ENCODE assay signal across 11 cellular contexts in genomic region chr12:122909442-122910288, GRCh38. TPM values are rescaled to one million over a fixed set of nuclear protein-coding genes. Genes with fewer than 3 reads are reported as not detected.
DNase-seq lines count a peak whose midpoint lies in the region; ATAC-seq and TF ChIP-seq lines count a peak whose summit lies in the region.
"Had no signal": no experiment of that assay in that cellular context is flagged by ENCODE, and none has a peak within 500 bp of the region (broad histone marks: within the 10 kb centered on the region; RNA-seq: fewer than 3 reads in every experiment).

No MANE protein-coding gene starts in this region.

- POLR2A ChIA-PET in activated CD4-positive, alpha-beta T cell treated with anti-CD3 and anti-CD28 coated beads for 36 hours (lab: Charles Lee) = interaction anchor here (0.6 kb wide), 1 partner anchor 18 kb away, joined by 7 read pairs; no protein-coding TSS in a partner anchor

- no peaks in the 10 kb centered on the region for H3K4me1 ChIP-seq in H9 (ENCODE audit: insufficient read depth, low read length)
- H3K4me1 ChIP-seq in left lung = peaks cover 0 to 5% of the 10 kb centered on the region in 2 donors
- H3K4me1 ChIP-seq: uterus had no signal

- CTCF ChIA-PET in activated CD4-positive, alpha-beta T cell treated with anti-CD3 and anti-CD28 coated beads for 36 hours (lab: Charles Lee) = no interaction called here

- no peaks in the 10 kb centered on the region for H3K23me2 ChIP-seq in H9 (ENCODE audit: insufficient read length, low read depth, low read length, poor library complexity, severe bottlenecking)

- H4K91ac ChIP-seq in H9 (ENCODE audit: insufficient read length, low read depth, low read length) = no peak overlapping the region

- no peak overlapping the region for H2BK20ac ChIP-seq in H9 (ENCODE audit: low read depth, low read length, poor library complexity, severe bottlenecking)

- H3K14ac ChIP-seq in H9 (ENCODE audit: insufficient read depth, low read length) = no peak overlapping the region; the same call in 1 of the 2 replicates

- peaks cover 34% of the 10 kb centered on the region for H3K27me3 Mint-ChIP-seq in H9 (ENCODE audit: low read depth)
- no peaks in the 10 kb centered on the region for H3K27me3 Mint-ChIP-seq in activated CD4-positive, alpha-beta T cell treated with anti-CD3 and anti-CD28 coated beads for 36 hours

- no peak overlapping the region for H3T11ph ChIP-seq in H9 (ENCODE audit: low read length)

- no peak overlapping the region for H2BK120ac ChIP-seq in H9 (ENCODE audit: low read depth, low read length, poor library complexity, severe bottlenecking)

- TF ChIP-seq CTCF in H9 (conservative IDR thresholded peaks at IDR 0.05) = no peak
- no peak for TF ChIP-seq CTCF in left lung (IDR thresholded peaks at IDR 0.05)

- H4K20me1 ChIP-seq in H9 (ENCODE audit: control insufficient read depth, insufficient read depth, insufficient read length) = no peaks in the 10 kb centered on the region

- ATAC-seq in Right ventricle myocardium superior (ENCODE audit: poor library complexity) = peak; percentile 95
- no peak for ATAC-seq in HG02852 (IDR thresholded peaks at IDR 0.05; ENCODE audit: unreplicated experiment)
- ATAC-seq in left lung = no peak
- ATAC-seq in activated CD4-positive, alpha-beta T cell treated with anti-CD3 and anti-CD28 coated beads for 36 hours = no peak

- intact Hi-C loops in Right ventricle myocardium superior (cut with DNase I) = no loop called here
- intact Hi-C loops in posterior vena cava (cut with DNase I) = no loop called here
- intact Hi-C loops in left lung (cut with DNase I) = no loop called here
- intact Hi-C loops in activated CD4-positive, alpha-beta T cell treated with anti-CD3 and anti-CD28 coated beads for 36 hours (cut with DNase I, micrococcal nuclease) = no loop called here

- peak overlapping the region in 1 of 2 experiments; percentile 1; a peak in 2 of 5 replicates for H3K4me3 Mint-ChIP-seq in H9
- no peak overlapping the region for H3K4me3 Mint-ChIP-seq in activated CD4-positive, alpha-beta T cell treated with anti-CD3 and anti-CD28 coated beads for 36 hours
- H3K4me3 Mint-ChIP-seq: activated naive CD8-positive, alpha-beta T cell treated with anti-CD3 and anti-CD28 coated beads, Interleukin-2, amount 10 ng/mL, durations not matched to agents 7 days and 5 days had no signal

- peaks cover 11 to 12% of the 10 kb centered on the region in 2 experiments for H3K4me1 Mint-ChIP-seq in H9
- no peaks in the 10 kb centered on the region for H3K4me1 Mint-ChIP-seq in activated CD4-positive, alpha-beta T cell treated with anti-CD3 and anti-CD28 coated beads for 36 hours

- H2BK15ac ChIP-seq in H9 (ENCODE audit: low read depth, low read length) = no peak overlapping the region

- H2AFZ ChIP-seq in H9 (ENCODE audit: low read length) = no peak overlapping the region

- H4K8ac ChIP-seq in H9 (replicated peaks; ENCODE audit: insufficient read length, low read depth, low read length) = no peak overlapping the region

- peaks cover 2 to 3% of the 10 kb centered on the region in 2 experiments; a peak in 1 of 5 replicates for H3K9me3 Mint-ChIP-seq in H9
- no peaks in the 10 kb centered on the region for H3K9me3 Mint-ChIP-seq in activated CD4-positive, alpha-beta T cell treated with anti-CD3 and anti-CD28 coated beads for 36 hours (ENCODE audit: low read depth)
- H3K9me3 Mint-ChIP-seq: activated naive CD8-positive, alpha-beta T cell treated with anti-CD3 and anti-CD28 coated beads, Interleukin-2, amount 10 ng/mL, durations not matched to agents 7 days and 5 days had no signal

- H3K4ac ChIP-seq in H9 (ENCODE audit: low read depth, low read length) = no peak overlapping the region

- no peak overlapping the region for H2BK5ac ChIP-seq in H9 (ENCODE audit: insufficient read length, low read length)

- H3K4me3 ChIP-seq in left lung = no peak overlapping the region
- H3K4me3 ChIP-seq: uterus had no signal

- no peak overlapping the region for H4K5ac ChIP-seq in H9 (ENCODE audit: insufficient read length, low read depth, low read length)

- no peaks in the 10 kb centered on the region for H3K36me3 ChIP-seq in left lung
- H3K36me3 ChIP-seq: uterus had no signal

- H3K27ac ChIP-seq in H9 (ENCODE audit: insufficient read length, low read depth, low read length) = no peak overlapping the region
- H3K27ac ChIP-seq in left lung = no peak overlapping the region
- H3K27ac ChIP-seq: uterus had no signal

- H3K27ac Mint-ChIP-seq in H9 = peak overlapping the region in 2 of 3 experiments; percentile 22 to 96; a peak in 3 of 7 replicates
- H3K27ac Mint-ChIP-seq in activated CD4-positive, alpha-beta T cell treated with anti-CD3 and anti-CD28 coated beads for 36 hours = no peak overlapping the region
- H3K27ac Mint-ChIP-seq: activated naive CD8-positive, alpha-beta T cell treated with anti-CD3 and anti-CD28 coated beads, Interleukin-2, amount 10 ng/mL, durations not matched to agents 7 days and 5 days had no signal

- no peaks in the 10 kb centered on the region for H3K27me3 ChIP-seq in H9 (ENCODE audit: insufficient read depth, low read length)
- no peaks in the 10 kb centered on the region for H3K27me3 ChIP-seq in left lung
- H3K27me3 ChIP-seq: uterus had no signal

- DNase-seq in H9 = peak; percentile 69
- DNase-seq in NCI-H69 (lab: John Stamatoyannopoulos, UW) = peak; percentile 97
- peak; percentile 59 for DNase-seq in Right ventricle myocardium superior
- peak; percentile 26 for DNase-seq in posterior vena cava (ENCODE audit: low spot score)
- no peak for DNase-seq in stimulated activated CD4-positive, alpha-beta T cell treated with anti-CD3 and anti-CD28 coated beads, Interleukin-2, amount 100 ng/mL, for 24 hours
- DNase-seq in left lung = no peak
- no peak for DNase-seq in activated CD4-positive, alpha-beta T cell treated with anti-CD3 and anti-CD28 coated beads for 36 hours
- DNase-seq: activated CD4-positive, CD25-positive, alpha-beta regulatory T cell treated with anti-CD3 and anti-CD28 coated beads, Interleukin-2, amount 50 U/mL, for 72 hours; activated naive CD8-positive, alpha-beta T cell treated with anti-CD3 and anti-CD28 coated beads, Interleukin-2, amount 10 ng/mL, durations not matched to agents 7 days and 5 days; uterus had no signal

- no CpG with 5 or more reads among the region's 12 CpGs for WGBS in H9 (ENCODE audit: extremely low coverage, insufficient read length, low lambda C conversion rate)

- H3K36me3 Mint-ChIP-seq in H9 (ENCODE audit: insufficient read depth in 1 of 3, low read depth in 3 of 3) = no peaks in the 10 kb centered on the region; a peak in 1 of 7 replicates
- H3K36me3 Mint-ChIP-seq in activated CD4-positive, alpha-beta T cell treated with anti-CD3 and anti-CD28 coated beads for 36 hours (ENCODE audit: low read depth) = no peaks in the 10 kb centered on the region
- H3K36me3 Mint-ChIP-seq: activated naive CD8-positive, alpha-beta T cell treated with anti-CD3 and anti-CD28 coated beads, Interleukin-2, amount 10 ng/mL, durations not matched to agents 7 days and 5 days had no signal

- H3K79me1 ChIP-seq in H9 (ENCODE audit: insufficient read depth, low read depth, low read length, poor library complexity, severe bottlenecking) = no peaks in the 10 kb centered on the region

- H3K56ac ChIP-seq in H9 (ENCODE audit: insufficient read length, low read depth, low read length) = no peak overlapping the region

- no peaks in the 10 kb centered on the region for H3K79me2 ChIP-seq in H9 (ENCODE audit: insufficient read depth, low read length)

- no peak overlapping the region for H3K4me2 ChIP-seq in H9 (ENCODE audit: insufficient read depth, insufficient read length, low read length)

- no peak overlapping the region for H3K18ac ChIP-seq in H9 (ENCODE audit: insufficient read length, low read depth, low read length)

- H3K9me3 ChIP-seq in H9 (ENCODE audit: control insufficient read depth, low read depth, low read length) = no peaks in the 10 kb centered on the region
- no peaks in the 10 kb centered on the region for H3K9me3 ChIP-seq in left lung
- H3K9me3 ChIP-seq: uterus had no signal

- H3K9ac ChIP-seq in H9 (ENCODE audit: extremely low read depth, insufficient read length, low read length) = no peak overlapping the region

- H2AK5ac ChIP-seq in H9 (ENCODE audit: insufficient read length, low read length) = no peak overlapping the region

- H3K23ac ChIP-seq in H9 (ENCODE audit: insufficient read length, low read depth, low read length) = no peak overlapping the region

- H2BK12ac ChIP-seq in H9 (ENCODE audit: insufficient read length, low read depth, low read length) = no peak overlapping the region

RNA-seq across cellular contexts. Expression of gene VPS37B, which starts 13.7 kb away (rescaled TPM):
- total RNA-seq in H9 (2021) (12.3 and 12.9 TPM in 2 replicates), Right ventricle myocardium superior (23.9 TPM), posterior vena cava (10 to 100 TPM; 18.3 to 22.3 TPM), left lung (10 to 100 TPM; 33.9 to 35.8 TPM)
- total RNA-seq in activated CD4-positive, alpha-beta T cell treated with anti-CD3 and anti-CD28 coated beads for 36 hours = 10 to 100 TPM in 1 of 2 experiments, 1 to 10 TPM in 1; 9.4 to 11.4 TPM

RNA-seq across cellular contexts. Expression of gene ABCB9, which starts 56.6 kb away (rescaled TPM):
- total RNA-seq in H9 (2021) = 3.3 and 4.6 TPM in 2 replicates
- total RNA-seq in Right ventricle myocardium superior = 3.9 TPM
- total RNA-seq in posterior vena cava = 1 to 10 TPM; 3.4 to 5.3 TPM
- total RNA-seq in left lung = 1 to 10 TPM; 4.5 to 7.7 TPM
- total RNA-seq in activated CD4-positive, alpha-beta T cell treated with anti-CD3 and anti-CD28 coated beads for 36 hours = 1 to 10 TPM; 3.8 to 6.3 TPM

Comparison
In these comparisons a context has a peak if more than half of its experiments do, and no peak if none do; other contexts are left out.
1. DNase-seq: peak in H9 (single experiment), NCI-H69 (single experiment), Right ventricle myocardium superior (single experiment) and posterior vena cava (single experiment); none in stimulated activated CD4-positive, alpha-beta T cell treated with anti-CD3 and anti-CD28 coated beads, Interleukin-2, amount 100 ng/mL, for 24 hours (0 of 2), left lung (0 of 2) and activated CD4-positive, alpha-beta T cell treated with anti-CD3 and anti-CD28 coated beads for 36 hours (single experiment).